Comparison of ENCODE assay signal across 1 cellular context in genomic region chr5:34007675-34008600, GRCh38.
A peak's percentile ranks its signal among the peaks of the same experiment; 100 is the strongest.
TF ChIP-seq lines count a peak whose summit lies in the region.

AMACR (minus strand) TSS chr5:34008050; CDS start chr5:34008019, 31 bp downstream.

TF ChIP-seq in HEK293, 187 proteins besides CTCF, POLR2A, EP300 and RAD21 (continued from another document and continues in another):
- no peak for TF ChIP-seq AEBP2 (tag by site-specific recombination; IDR thresholded peaks at IDR 0.05; ENCODE audit: borderline replicate concordance)
- 0 out of 2 replicates have a peak, but pooled peaks have one; percentile 35 for TF ChIP-seq ZNF580 (tag by site-specific recombination; IDR thresholded peaks at IDR 0.05)
- 0 out of 2 replicates have a peak, but pooled peaks have one; percentile 65 for TF ChIP-seq PRDM2 (tag by site-specific recombination; IDR thresholded peaks at IDR 0.05; ENCODE audit: borderline replicate concordance)
- TF ChIP-seq REPIN1 (tag by site-specific recombination; IDR thresholded peaks at IDR 0.05; ENCODE audit: low read depth) = no peak
- TF ChIP-seq SALL2 (tag by site-specific recombination; IDR thresholded peaks at IDR 0.05; ENCODE audit: borderline replicate concordance) = no peak
- TF ChIP-seq ZNF560 (tag by site-specific recombination; IDR thresholded peaks at IDR 0.05; ENCODE audit: borderline replicate concordance) = no peak
- 0 out of 2 replicates have a peak, but pooled peaks have one; percentile 47 for TF ChIP-seq KLF10 (tag by site-specific recombination; IDR thresholded peaks at IDR 0.05)
- no peak for TF ChIP-seq ZNF140 (tag by site-specific recombination; IDR thresholded peaks at IDR 0.05)
- TF ChIP-seq ZNF707 (tag by site-specific recombination; IDR thresholded peaks at IDR 0.05) = no peak
- TF ChIP-seq ZNF48 (tag by site-specific recombination; IDR thresholded peaks at IDR 0.05) = no peak
- peak; percentile 100 for TF ChIP-seq ZNF600 (tag by site-specific recombination; IDR thresholded peaks at IDR 0.05)
- peak; percentile 88 for TF ChIP-seq MZF1 (tag by site-specific recombination; IDR thresholded peaks at IDR 0.05; ENCODE audit: borderline replicate concordance)
- peak; percentile 50; the same call in 1 of the 2 replicates for TF ChIP-seq KLF1 (tag by site-specific recombination; IDR thresholded peaks at IDR 0.05)
- no peak for TF ChIP-seq ZNF701 (tag by site-specific recombination; IDR thresholded peaks at IDR 0.05)
- TF ChIP-seq KLF7 (tag by site-specific recombination; IDR thresholded peaks at IDR 0.05; ENCODE audit: borderline replicate concordance) = no peak; the same call in 1 of the 2 replicates
- TF ChIP-seq ZNF521 (tag by site-specific recombination; IDR thresholded peaks at IDR 0.05) = no peak
- TF ChIP-seq KLF16 (tag by site-specific recombination; IDR thresholded peaks at IDR 0.05) = no peak
- TF ChIP-seq BCL6B (tag by site-specific recombination; IDR thresholded peaks at IDR 0.05) = no peak
- no peak for TF ChIP-seq ZNF571 (tag by site-specific recombination; IDR thresholded peaks at IDR 0.05)
- TF ChIP-seq ZSCAN23 (tag by site-specific recombination; IDR thresholded peaks at IDR 0.05) = no peak
- no peak for TF ChIP-seq ZNF354C (tag by site-specific recombination; IDR thresholded peaks at IDR 0.05; ENCODE audit: borderline replicate concordance, low read depth)
- TF ChIP-seq KLF17 (tag by site-specific recombination; IDR thresholded peaks at IDR 0.05) = peak; percentile 94
- peak; percentile 22 for TF ChIP-seq GLIS1 (tag by site-specific recombination; IDR thresholded peaks at IDR 0.05)
- peak; percentile 69; the same call in 1 of the 2 replicates for TF ChIP-seq ZBTB17 (tag by site-specific recombination; IDR thresholded peaks at IDR 0.05)
- no peak for TF ChIP-seq TCF7L2 (IDR thresholded peaks at IDR 0.05; ENCODE audit: borderline replicate concordance, low read depth, low read length)
- TF ChIP-seq GLI4 (tag by site-specific recombination; IDR thresholded peaks at IDR 0.05) = peak; percentile 95
- TF ChIP-seq KLF9 (tag by site-specific recombination; IDR thresholded peaks at IDR 0.05; ENCODE audit: low read depth) = peak; percentile 88
- no peak for TF ChIP-seq SETDB1 (IDR thresholded peaks at IDR 0.05; ENCODE audit: insufficient read length, low read length)
- TF ChIP-seq ZNF488 (tag by site-specific recombination; IDR thresholded peaks at IDR 0.05) = no peak
- TF ChIP-seq ZSCAN30 (tag by site-specific recombination; IDR thresholded peaks at IDR 0.05) = peak; percentile 87
- TF ChIP-seq ZNF26 (tag by site-specific recombination; IDR thresholded peaks at IDR 0.05) = no peak
- 0 out of 2 replicates have a peak, but pooled peaks have one; percentile 54 for TF ChIP-seq ZNF785 (tag by site-specific recombination; IDR thresholded peaks at IDR 0.05)
- TF ChIP-seq ZNF561 (tag by site-specific recombination; IDR thresholded peaks at IDR 0.05; ENCODE audit: borderline replicate concordance) = peak; percentile 78; the same call in 1 of the 2 replicates
- no peak for TF ChIP-seq ZNF658 (tag by site-specific recombination; IDR thresholded peaks at IDR 0.05)
- TF ChIP-seq SCRT2 (tag by site-specific recombination; IDR thresholded peaks at IDR 0.05) = peak; percentile 81; the same call in 1 of the 2 replicates
- TF ChIP-seq ZNF529 (tag by site-specific recombination; IDR thresholded peaks at IDR 0.05; ENCODE audit: insufficient replicate concordance) = no peak
- peak; percentile 16; the same call in 1 of the 2 replicates for TF ChIP-seq FEZF1 (tag by site-specific recombination; IDR thresholded peaks at IDR 0.05)
- TF ChIP-seq ZNF639 (tag by site-specific recombination; IDR thresholded peaks at IDR 0.05) = no peak
- no peak for TF ChIP-seq ZNF223 (tag by site-specific recombination; IDR thresholded peaks at IDR 0.05)
- no peak for TF ChIP-seq ATF2 (tag by site-specific recombination; IDR thresholded peaks at IDR 0.05; ENCODE audit: low read depth)
- TF ChIP-seq ZNF433 (tag by site-specific recombination; IDR thresholded peaks at IDR 0.05; ENCODE audit: low read depth) = no peak
- TF ChIP-seq ZNF660 (tag by site-specific recombination; IDR thresholded peaks at IDR 0.05) = peak; percentile 56
- TF ChIP-seq IKZF3 (tag by site-specific recombination; IDR thresholded peaks at IDR 0.05) = peak; percentile 86
- no peak for TF ChIP-seq ZNF23 (tag by site-specific recombination; IDR thresholded peaks at IDR 0.05; ENCODE audit: borderline replicate concordance)
- TF ChIP-seq MYNN (tag by site-specific recombination; IDR thresholded peaks at IDR 0.05; ENCODE audit: borderline replicate concordance) = peak; percentile 36; the same call in 1 of the 2 replicates
- no peak for TF ChIP-seq ZNF704 (tag by site-specific recombination; IDR thresholded peaks at IDR 0.05)
